ENCODE assay signal across 13 cellular contexts in genomic region chr7:47951374-47951773, GRCh38. TPM values are rescaled to one million over a fixed set of nuclear protein-coding genes. Genes with fewer than 3 reads are reported as not detected.
DNase-seq lines count a peak whose midpoint lies in the region; ATAC-seq and TF ChIP-seq lines count a peak whose summit lies in the region.
"Had no signal": no experiment of that assay in that cellular context is flagged by ENCODE, and none has a peak within 500 bp of the region (broad histone marks: within the 10 kb centered on the region; RNA-seq: fewer than 3 reads in every experiment).

No MANE protein-coding gene starts in this region.

- peaks cover 52% of the 10 kb centered on the region for H3K4me1 ChIP-seq in left ventricle myocardium inferior
- peaks cover 5 to 10% of the 10 kb centered on the region in 2 donors for H3K4me1 ChIP-seq in left lung
- peaks cover 9% of the 10 kb centered on the region for H3K4me1 ChIP-seq in upper lobe of right lung

- peaks cover 17% of the 10 kb centered on the region for H3K36me3 ChIP-seq in left ventricle myocardium inferior
- H3K36me3 ChIP-seq in left lung = peaks cover 0 to 24% of the 10 kb centered on the region in 2 donors
- peaks cover 17% of the 10 kb centered on the region for H3K36me3 ChIP-seq in upper lobe of right lung

- ATAC-seq in Right ventricle myocardium inferior = no peak
- peak; percentile 96 for ATAC-seq in left lung
- ATAC-seq in upper lobe of right lung = peak; percentile 84
- no peak for ATAC-seq in HG03520 (IDR thresholded peaks at IDR 0.05; ENCODE audit: unreplicated experiment)
- ATAC-seq: activated CD8-positive, alpha-beta memory T cell treated with anti-CD3 and anti-CD28 coated beads, Interleukin-2, amount 10 ng/mL, durations not matched to agents 7 days and 5 days had no signal

- H3K27me3 ChIP-seq in left ventricle myocardium inferior (ENCODE audit: low read depth) = no peaks in the 10 kb centered on the region
- H3K27me3 ChIP-seq in left lung = no peaks in the 10 kb centered on the region
- H3K27me3 ChIP-seq in upper lobe of right lung = no peaks in the 10 kb centered on the region

- H3K9me3 ChIP-seq in left ventricle myocardium inferior (replicated peaks) (no peaks in the 10 kb centered on the region), left lung (no peaks in the 10 kb centered on the region), upper lobe of right lung (no peaks in the 10 kb centered on the region)

- intact Hi-C loops in left ventricle myocardium inferior (cut with micrococcal nuclease) (no loop called here), Right ventricle myocardium inferior (cut with DNase I) (no loop called here), left lung (cut with DNase I) (no loop called here), upper lobe of right lung (cut with DNase I) (no loop called here)

- DNase-seq in left ventricle myocardium inferior = no peak
- DNase-seq in Right ventricle myocardium inferior (ENCODE audit: missing footprints) = no peak
- DNase-seq in NCI-H69 (lab: John Stamatoyannopoulos, UW) = peak; percentile 78
- no peak for DNase-seq in left lung
- no peak for DNase-seq in upper lobe of right lung
- no peak for DNase-seq in ureter (ENCODE audit: low spot score)
- DNase-seq in effector CD8-positive, alpha-beta T cell (lab: John Stamatoyannopoulos, UW) = no peak
- DNase-seq: activated CD4-positive, alpha-beta T cell treated with anti-CD3 and anti-CD28 coated beads for 1 hour; activated effector memory CD4-positive, alpha-beta T cell treated with Interleukin-2 at 50 U/mL for 16 hours; effector memory CD4-positive, alpha-beta T cell; NCI-H2107 had no signal

- H3K4me3 ChIP-seq in left ventricle myocardium inferior = no peak overlapping the region
- H3K4me3 ChIP-seq in left lung = no peak overlapping the region
- no peak overlapping the region for H3K4me3 ChIP-seq in upper lobe of right lung

- peak overlapping the region; percentile 93 for H3K27ac ChIP-seq in left ventricle myocardium inferior (replicated peaks)
- H3K27ac ChIP-seq in left lung = peak overlapping the region; percentile 43 to 51
- H3K27ac ChIP-seq in upper lobe of right lung = peak overlapping the region; percentile 21

- TF ChIP-seq CTCF in left ventricle myocardium inferior (IDR thresholded peaks at IDR 0.05; ENCODE audit: borderline replicate concordance) = no peak
- TF ChIP-seq CTCF in left lung (IDR thresholded peaks at IDR 0.05) = no peak
- no peak for TF ChIP-seq CTCF in upper lobe of right lung (IDR thresholded peaks at IDR 0.05)

RNA-seq across cellular contexts. Expression of gene PKD1L1, which starts 3.1 kb away (rescaled TPM):
- total RNA-seq in left ventricle myocardium inferior (1.5 TPM), Right ventricle myocardium inferior (1.3 TPM), left lung (under 1 TPM; 0.52 to 0.67 TPM), upper lobe of right lung (1.0 TPM), ureter (5.9 TPM)

RNA-seq across cellular contexts. Expression of gene HUS1, which starts 28.0 kb away (rescaled TPM):
- total RNA-seq in left ventricle myocardium inferior (26.4 TPM), Right ventricle myocardium inferior (29.6 TPM), left lung (10 to 100 TPM; 36.7 to 38.7 TPM), upper lobe of right lung (34.5 TPM), ureter (43.1 TPM)

Comparison
In these comparisons a context has a peak if more than half of its experiments do, and no peak if none do; other contexts are left out.
1. H3K27ac ChIP-seq: peak in every context shown above with its lines; median percentile 93 in left ventricle myocardium inferior; 47 in left lung; 21 in upper lobe of right lung.
2. ATAC-seq: peak in left lung (single experiment) and upper lobe of right lung (single experiment); none in Right ventricle myocardium inferior (single experiment) and HG03520 (single experiment).